8 cellular contexts compared by ENCODE assay signal in genomic region chr14:31205681-31206535, GRCh38. TPM values are rescaled to one million over a fixed set of nuclear protein-coding genes. Genes with fewer than 3 reads are reported as not detected.
DNase-seq lines count a peak whose midpoint lies in the region; ATAC-seq and TF ChIP-seq lines count a peak whose summit lies in the region.

No MANE protein-coding gene starts in this region.

- peak overlapping the region; percentile 93 for H3K9ac ChIP-seq in NT2/D1 (ENCODE audit: insufficient read length, low read depth)
- peak overlapping the region; percentile 47 for H3K9ac ChIP-seq in mesendoderm (ENCODE audit: low read length)

- H3K27ac Mint-ChIP-seq in chondrocyte (ENCODE audit: unreplicated experiment): peak overlapping the region; percentile 79

- no peak overlapping the region for H4K5ac ChIP-seq in mesendoderm (ENCODE audit: low read length)

- intact Hi-C loops in left ventricle myocardium inferior (cut with micrococcal nuclease): no loop called here
- intact Hi-C loops in left cardiac atrium (cut with DNase I): loop anchor here in 1 of 2 donors (10.0 kb wide), 1 partner anchor 119 kb away; no protein-coding TSS in a partner anchor
- intact Hi-C loops in vagina (cut with DNase I): loop anchor here (5.0 kb wide), 1 partner anchor 39 kb away; no protein-coding TSS in a partner anchor

- peak overlapping the region; percentile 88 for H3K4me2 ChIP-seq in mesendoderm (ENCODE audit: low read length)

- H2BK15ac ChIP-seq in mesendoderm (replicated peaks; ENCODE audit: low read depth): no peak overlapping the region

- H3K9me3 ChIP-seq in left ventricle myocardium inferior (replicated peaks) (no peaks in the 10 kb centered on the region), NT2/D1 (ENCODE audit: insufficient read depth, low read length) (no peaks in the 10 kb centered on the region), vagina (no peaks in the 10 kb centered on the region)

- no peak for ATAC-seq in left cardiac atrium

- WGBS in mesendoderm (ENCODE audit: extremely low coverage, insufficient coverage, low lambda C conversion rate): no CpG with 5 or more reads among the region's 9 CpGs

- peaks cover 34% of the 10 kb centered on the region for H3K4me1 Mint-ChIP-seq in chondrocyte (ENCODE audit: low read depth)

- TF ChIP-seq CTCF in left ventricle myocardium inferior (IDR thresholded peaks at IDR 0.05; ENCODE audit: borderline replicate concordance): no peak
- no peak for TF ChIP-seq CTCF in chondrocyte (IDR thresholded peaks at IDR 0.05)
- no peak for TF ChIP-seq CTCF in vagina (IDR thresholded peaks at IDR 0.05)

- H3K27me3 Mint-ChIP-seq in chondrocyte (ENCODE audit: low read depth): no peaks in the 10 kb centered on the region

- H4K8ac ChIP-seq in mesendoderm (ENCODE audit: low read depth, low read length): no peak overlapping the region

- H3K4me1 ChIP-seq in left ventricle myocardium inferior: peaks cover 64% of the 10 kb centered on the region
- H3K4me1 ChIP-seq in NT2/D1 (ENCODE audit: insufficient read depth, insufficient read length): no peaks in the 10 kb centered on the region
- no peaks in the 10 kb centered on the region for H3K4me1 ChIP-seq in mesendoderm (ENCODE audit: control insufficient read depth, low read depth, low read length)
- peaks cover 46% of the 10 kb centered on the region for H3K4me1 ChIP-seq in vagina

- H3K27me3 ChIP-seq in left ventricle myocardium inferior (ENCODE audit: low read depth): no peaks in the 10 kb centered on the region
- H3K27me3 ChIP-seq in NT2/D1 (ENCODE audit: insufficient read depth, insufficient read length): no peaks in the 10 kb centered on the region
- H3K27me3 ChIP-seq in mesendoderm (ENCODE audit: insufficient read depth, low read length, poor library complexity): no peaks in the 10 kb centered on the region
- H3K27me3 ChIP-seq in vagina: no peaks in the 10 kb centered on the region

- H3K36me3 ChIP-seq in left ventricle myocardium inferior (peaks cover 34% of the 10 kb centered on the region), NT2/D1 (ENCODE audit: insufficient read depth, insufficient read length, low read length) (peaks cover 26% of the 10 kb centered on the region), mesendoderm (ENCODE audit: control insufficient read depth, insufficient read depth, low read length) (no peaks in the 10 kb centered on the region), vagina (peaks cover 0 to 22% of the 10 kb centered on the region in 2 donors)

- H3K79me2 ChIP-seq in mesendoderm (ENCODE audit: control insufficient read depth, insufficient read depth, low read length): peaks cover 17% of the 10 kb centered on the region

- no peak for TF ChIP-seq POLR2A in vagina (IDR thresholded peaks at IDR 0.05)

- H3K36me3 Mint-ChIP-seq in chondrocyte (ENCODE audit: low read depth): peaks cover 4% of the 10 kb centered on the region

- peak overlapping the region; percentile 94 for H3K4me3 Mint-ChIP-seq in chondrocyte (ENCODE audit: unreplicated experiment)

- H3K79me1 ChIP-seq in mesendoderm (ENCODE audit: low read length): peaks cover 4% of the 10 kb centered on the region

- no peak overlapping the region for H2BK120ac ChIP-seq in mesendoderm (ENCODE audit: low read depth, low read length)

- H2AK5ac ChIP-seq in mesendoderm (ENCODE audit: low read length): no peak overlapping the region

- DNase-seq in left ventricle myocardium inferior (no peak), left cardiac atrium (no peak), NT2/D1 (ENCODE audit: low read depth, low spot score) (no peak), chondrocyte (ENCODE audit: low spot score) (no peak), mesendoderm (peak; percentile 20), vagina (ENCODE audit: extremely low spot score in 2 of 2) (peak in 1 of 2 donors; percentile 60)
- no peak for DNase-seq in stimulated activated CD4-positive, alpha-beta T cell treated with anti-CD3 and anti-CD28 coated beads, Interleukin-2, amount 100 ng/mL, for 48 hours
- DNase-seq in effector CD4-positive, alpha-beta T cell: no peak

- H3K18ac ChIP-seq in mesendoderm (ENCODE audit: low read length): no peak overlapping the region

- H3K56ac ChIP-seq in mesendoderm (ENCODE audit: low read length): peak overlapping the region; percentile 62

- H3K4me3 ChIP-seq in left ventricle myocardium inferior (peak overlapping the region; percentile 95), NT2/D1 (ENCODE audit: insufficient read length, low read depth) (peak overlapping the region; percentile 80), mesendoderm (ENCODE audit: low read length) (peak overlapping the region; percentile 18), vagina (peak overlapping the region; percentile 65 to 71)

- H3K23ac ChIP-seq in mesendoderm (ENCODE audit: low read length): no peak overlapping the region

- H2BK5ac ChIP-seq in mesendoderm (ENCODE audit: low read length): no peak overlapping the region

- H3K4ac ChIP-seq in mesendoderm (ENCODE audit: low read depth, low read length): no peak overlapping the region

- no peaks in the 10 kb centered on the region for H3K9me3 Mint-ChIP-seq in chondrocyte (ENCODE audit: low read depth)

- H3K27ac ChIP-seq in left ventricle myocardium inferior (replicated peaks) (peak overlapping the region; percentile 100), mesendoderm (ENCODE audit: low read depth, low read length) (no peak overlapping the region), vagina (peak overlapping the region; percentile 97)

RNA-seq across cellular contexts. Expression of gene HECTD1, which starts 1.7 kb away (rescaled TPM):
- total RNA-seq in left ventricle myocardium inferior (137 TPM), left cardiac atrium (100 to 1,000 TPM; 121 to 178 TPM), chondrocyte (142 to 178 TPM (median 146 TPM) in 3 replicates), vagina (325 TPM)
- 41.3 TPM for polyA plus RNA-seq in mesendoderm (2013, experiment 1 of 2)
- polyA plus RNA-seq in mesendoderm (2013, experiment 2 of 2): 41.1 TPM

Comparison
In these comparisons a context has a peak if more than half of its experiments do, and no peak if none do; other contexts are left out.
1. H3K4me3 ChIP-seq: peak in every context shown above with its lines; median percentile 95 in left ventricle myocardium inferior; 80 in NT2/D1; 68 in vagina; 18 in mesendoderm.